ENCODE assay signal across 21 cellular contexts in genomic region chr6:106564476-106564875, GRCh38.
"Had no signal": no experiment of that assay in that cellular context is flagged by ENCODE, and none has a peak within 500 bp of the region (broad histone marks: within the 10 kb centered on the region; RNA-seq: fewer than 3 reads in every experiment).

No MANE protein-coding gene starts in this region.

- H3K4me3 Mint-ChIP-seq: activated B cell treated with CpG ODN at 0.5 μM for 24 hours; activated CD4-positive, alpha-beta T cell treated with anti-CD3 and anti-CD28 coated beads, Interleukin-2, amount 10 ng/mL, durations not matched to agents 7 days and 5 days; activated naive CD8-positive, alpha-beta T cell; natural killer cell treated with Interleukin-12 subunit alpha and Interleukin-12 subunit beta and Interleukin-15 and Interleukin-18, amount 100 ng/mL, for 72 hours; T-helper 2 cell treated with Interferon-gamma antibody and Interleukin-4, amounts not matched to agents 5 μg/mL and 100 μg/mL, for 36 hours had no signal

- H3K27me3 Mint-ChIP-seq: activated B cell treated with CpG ODN at 0.5 μM for 24 hours; activated CD4-positive, alpha-beta T cell treated with anti-CD3 and anti-CD28 coated beads, Interleukin-2, amount 10 ng/mL, durations not matched to agents 7 days and 5 days; activated naive CD8-positive, alpha-beta T cell; natural killer cell treated with Interleukin-12 subunit alpha and Interleukin-12 subunit beta and Interleukin-15 and Interleukin-18, amount 100 ng/mL, for 72 hours had no signal

- H3K9ac ChIP-seq: parathyroid adenoma had no signal

- DNase-seq: activated B cell treated with CpG ODN at 0.5 μM for 24 hours; activated CD4-positive, alpha-beta T cell treated with anti-CD3 and anti-CD28 coated beads, Interleukin-2, amount 10 ng/mL, durations not matched to agents 7 days and 5 days; activated CD8-positive, alpha-beta memory T cell treated with anti-CD3 and anti-CD28 coated beads for 24 hours; activated CD8-positive, alpha-beta memory T cell treated with anti-CD3 and anti-CD28 coated beads, Interleukin-2, amount 50 U/mL, for 48 hours; amniotic stem cell; erythroblast; heart left ventricle; kidney glomerular epithelial cell; mesendoderm; sigmoid colon; stimulated activated naive CD8-positive, alpha-beta T cell treated with anti-CD3 and anti-CD28 coated beads, Interleukin-15, Interleukin-2, amounts not matched to agents 100 U/mL and 50 U/mL, for 24 hours; substantia nigra; tibial artery had no signal

- H3K4me3 ChIP-seq: cardiac muscle cell, gastroesophageal sphincter, heart left ventricle, sigmoid colon, tibial artery had no signal

- H3K9me3 ChIP-seq: gastroesophageal sphincter, heart left ventricle, sigmoid colon, tibial artery had no signal

- H3K4me1 ChIP-seq: parathyroid adenoma, tibial artery had no signal

- ATAC-seq: gastroesophageal sphincter; natural killer cell treated with Interleukin-12 subunit alpha and Interleukin-12 subunit beta and Interleukin-15 and Interleukin-18, amount 100 ng/mL, for 72 hours; stimulated activated naive CD8-positive, alpha-beta T cell treated with anti-CD3 and anti-CD28 coated beads, Interleukin-15, Interleukin-2, amounts not matched to agents 100 U/mL and 50 U/mL, for 24 hours had no signal

- H3K27ac Mint-ChIP-seq: activated B cell treated with CpG ODN at 0.5 μM for 24 hours; activated naive CD8-positive, alpha-beta T cell; T-helper 2 cell treated with Interferon-gamma antibody and Interleukin-4, amounts not matched to agents 5 μg/mL and 100 μg/mL, for 36 hours had no signal

- H2AFZ ChIP-seq: parathyroid adenoma had no signal

- H3K79me2 ChIP-seq: parathyroid adenoma had no signal

- H3K27ac ChIP-seq: cardiac muscle cell, gastroesophageal sphincter, parathyroid adenoma, sigmoid colon, tibial artery had no signal

- FAIRE-seq: colon, TTC549 had no signal

- H3K27me3 ChIP-seq: cardiac muscle cell, gastroesophageal sphincter, heart left ventricle, sigmoid colon, tibial artery had no signal

- H3K9me3 Mint-ChIP-seq: activated B cell treated with CpG ODN at 0.5 μM for 24 hours; activated CD4-positive, alpha-beta T cell treated with anti-CD3 and anti-CD28 coated beads, Interleukin-2, amount 10 ng/mL, durations not matched to agents 7 days and 5 days; natural killer cell treated with Interleukin-12 subunit alpha and Interleukin-12 subunit beta and Interleukin-15 and Interleukin-18, amount 100 ng/mL, for 72 hours; T-helper 2 cell treated with Interferon-gamma antibody and Interleukin-4, amounts not matched to agents 5 μg/mL and 100 μg/mL, for 36 hours had no signal

- H3K36me3 ChIP-seq: cardiac muscle cell had no signal
